8 cellular contexts compared by ENCODE assay signal in genomic region chr3:13484861-13485590, GRCh38. TPM values are rescaled to one million over a fixed set of nuclear protein-coding genes. Genes with fewer than 3 reads are reported as not detected.
A peak's percentile ranks its signal among the peaks of the same experiment; 100 is the strongest.
DNase-seq lines count a peak whose midpoint lies in the region; ATAC-seq, FAIRE-seq and TF ChIP-seq lines count a peak whose summit lies in the region.

No MANE protein-coding gene starts in this region.

- in situ Hi-C loops in HepG2 (cut with HindIII; ENCODE audit: extremely low pct_ligation_motif_present, low pct_unique_long_range_greater_than_20kb): no loop called here

- ATAC-seq in HepG2: peak; percentile 89
- ATAC-seq in GM21515 (IDR thresholded peaks at IDR 0.05; ENCODE audit: unreplicated experiment): no peak
- no peak for ATAC-seq in HG03097 (IDR thresholded peaks at IDR 0.05; ENCODE audit: low FRiP score, unreplicated experiment)
- no peak for ATAC-seq in HG02884 (IDR thresholded peaks at IDR 0.05; ENCODE audit: unreplicated experiment)

- no TSS peak for BruUV-seq in HepG2 (replicated peaks; lab: Mats Ljungman, UMichigan)

- H3K4me2 ChIP-seq in HepG2 (ENCODE audit: low read depth, low read length): peak overlapping the region; percentile 62

- POLR2A ChIA-PET in HepG2 (lab: Yijun Ruan, JAX): interaction anchor here (0.7 to 2.2 kb wide), 2 partner anchors 13 to 33 kb away, joined by 3 to 6 read pairs; no protein-coding TSS in a partner anchor

- TF ChIP-seq POLR2A in HepG2 (IDR thresholded peaks at IDR 0.05; ENCODE audit: insufficient read depth in 1 of 2, low read depth in 2 of 2, low read length in 2 of 2) (peak in 1 of 2 experiments; percentile 36; a peak in 1 of 4 replicates), vagina (IDR thresholded peaks at IDR 0.05) (no peak)

- DNase-seq in EL (peak; percentile 66), NCI-H2107 treated with DMSO at 0.1 percent for 48 hours (lab: John Stamatoyannopoulos, UW; ENCODE audit: unreplicated experiment) (peak; percentile 70), HepG2 (ENCODE audit: low spot score) (peak; percentile 80), vagina (ENCODE audit: extremely low spot score in 2 of 2) (no peak)
- DNase-seq in central memory CD4-positive, alpha-beta T cell: peak; percentile 19

- H3K4me1 ChIP-seq in HepG2 (ENCODE audit: insufficient read depth, low read length) (peaks cover 80% of the 10 kb centered on the region), vagina (peaks cover 53% of the 10 kb centered on the region)

- TF ChIP-seq CTCF in HepG2 (CRISPR knock-in tag; IDR thresholded peaks at IDR 0.05): no peak; the same call in 1 of the 2 replicates
- no peak for TF ChIP-seq CTCF in vagina (IDR thresholded peaks at IDR 0.05)

- 4% methylated on average over 6 of the region's 7 CpGs for WGBS in HepG2 (ENCODE audit: low lambda C conversion rate)

- no peak for TF ChIP-seq RAD21 in HepG2 (CRISPR knock-in tag; IDR thresholded peaks at IDR 0.05)

- H3K36me3 ChIP-seq in HepG2 (replicated peaks in 1 of 2; ENCODE audit: control insufficient read depth in 1 of 2, insufficient read depth in 2 of 2, low read length in 2 of 2): peaks cover 0 to 7% of the 10 kb centered on the region in 2 experiments; a peak in 1 of 5 replicates
- H3K36me3 ChIP-seq in vagina: peaks cover 0 to 9% of the 10 kb centered on the region in 2 donors

- intact Hi-C loops in HepG2 (cut with micrococcal nuclease; ENCODE audit: unreplicated experiment) (no loop called here), vagina (cut with DNase I) (no loop called here)

- H3K4me3 ChIP-seq in HepG2 (replicated peaks in 1 of 3; ENCODE audit: insufficient read depth in 1 of 3, low read depth in 2 of 3, low read length in 3 of 3): peak overlapping the region in 1 of 3 experiments; percentile 25; a peak in 1 of 6 replicates
- H3K4me3 ChIP-seq in vagina: no peak overlapping the region

- H3K9ac ChIP-seq in HepG2 (ENCODE audit: insufficient read depth, low read depth, low read length): peak overlapping the region; percentile 45

- no peaks in the 10 kb centered on the region for H4K20me1 ChIP-seq in HepG2 (ENCODE audit: insufficient read depth, low read length)

- TF ChIP-seq EP300 in HepG2 (IDR thresholded peaks at IDR 0.05; ENCODE audit: low read depth in 2 of 2, low read length in 2 of 2): no peak
- peak; percentile 60; the same call in 1 of the 2 replicates for TF ChIP-seq EP300 in HepG2 (CRISPR knock-in tag; IDR thresholded peaks at IDR 0.05; ENCODE audit: borderline replicate concordance)

- H3K27me3 ChIP-seq in HepG2 (ENCODE audit: control insufficient read depth in 1 of 2, insufficient read depth in 2 of 2, low read length in 2 of 2): no peaks in the 10 kb centered on the region
- no peaks in the 10 kb centered on the region for H3K27me3 ChIP-seq in vagina

- H3K79me2 ChIP-seq in HepG2 (ENCODE audit: insufficient read depth, low read length): peaks cover 2% of the 10 kb centered on the region

- H3K27ac ChIP-seq in HepG2 (ENCODE audit: extremely low read length, insufficient read depth, low read length) (peak overlapping the region; percentile 77), vagina (peak overlapping the region; percentile 37)

- FAIRE-seq in HepG2 (lab: Jason Lieb, UNC): peak; percentile 63

- H3K9me3 ChIP-seq in HepG2 (ENCODE audit: low read length) (no peaks in the 10 kb centered on the region), vagina (no peaks in the 10 kb centered on the region)

- H2AFZ ChIP-seq in HepG2 (ENCODE audit: low read length): no peak overlapping the region

- CTCF ChIA-PET in HepG2 (lab: Yijun Ruan, JAX; ENCODE audit: low intra/inter-chr PET ratio, low total read pairs): interaction anchor here (1.2 kb wide), 1 partner anchor 23 kb away, joined by 3 read pairs; no protein-coding TSS in a partner anchor

TF ChIP-seq in HepG2, 621 proteins besides CTCF, POLR2A, EP300 and RAD21 (continues in another document):
- TF ChIP-seq ZSCAN22 (CRISPR knock-in tag; IDR thresholded peaks at IDR 0.05) (no peak), HNF4G (IDR thresholded peaks at IDR 0.05; ENCODE audit: borderline replicate concordance, low read depth, low read length) (0 out of 2 replicates have a peak, but pooled peaks have one; percentile 17), HNF4G (CRISPR knock-in tag; IDR thresholded peaks at IDR 0.05; ENCODE audit: borderline replicate concordance, low read depth) (no peak; the same call in 1 of the 2 replicates), PRDM10 (CRISPR knock-in tag; IDR thresholded peaks at IDR 0.05; ENCODE audit: low read depth) (peak; percentile 85; the same call in 1 of the 2 replicates), GFI1 (CRISPR knock-in tag; IDR thresholded peaks at IDR 0.05; ENCODE audit: borderline replicate concordance) (peak; percentile 57; the same call in 1 of the 2 replicates), MLX (CRISPR knock-in tag; IDR thresholded peaks at IDR 0.05) (peak; percentile 77), CCDC6 (CRISPR knock-in tag; IDR thresholded peaks at IDR 0.05) (0 out of 2 replicates have a peak, but pooled peaks have one; percentile 63), FIP1L1 (IDR thresholded peaks at IDR 0.05; ENCODE audit: borderline replicate concordance, insufficient read depth, low read depth, low read length) (peak; percentile 55; the same call in 1 of the 2 replicates), MTA1 (CRISPR knock-in tag; IDR thresholded peaks at IDR 0.05; ENCODE audit: borderline replicate concordance) (peak; percentile 84; the same call in 1 of the 2 replicates), ZNF24 (IDR thresholded peaks at IDR 0.05) (no peak), ZMYM3 (CRISPR knock-in tag; IDR thresholded peaks at IDR 0.05) (peak; percentile 63; the same call in 1 of the 2 replicates), ZNF644 (CRISPR knock-in tag; IDR thresholded peaks at IDR 0.05; ENCODE audit: low read depth) (0 out of 2 replicates have a peak, but pooled peaks have one; percentile 8), ATF5 (CRISPR knock-in tag; IDR thresholded peaks at IDR 0.05; ENCODE audit: low read depth) (no peak)

RNA-seq across cellular contexts. Expression of gene HDAC11, which starts 4.9 kb away (rescaled TPM):
- total RNA-seq in HepG2 (2016; rRNA removed; fragmentation: Illumina TruSeq; extraction: Trizol): 10.5 and 13.7 TPM in 2 replicates
- total RNA-seq in HepG2 (2016; cell fraction: cytosol; rRNA removed; fragmentation: Illumina TruSeq; extraction: Trizol; ENCODE audit: low read depth): 4.0 and 4.5 TPM in 2 replicates
- 8.3 and 12.0 TPM in 2 replicates for total RNA-seq in HepG2 (2016; cell fraction: insoluble cytoplasmic fraction; rRNA removed; fragmentation: Illumina TruSeq; extraction: Trizol)
- 8.1 and 8.4 TPM in 2 replicates for total RNA-seq in HepG2 (2016; cell fraction: membrane; rRNA removed; fragmentation: Illumina TruSeq; extraction: Trizol)
- 5.7 and 8.2 TPM in 2 replicates for total RNA-seq in HepG2 (2016; cell fraction: nucleus; rRNA removed; fragmentation: Illumina TruSeq; extraction: Trizol)
- polyA plus RNA-seq in HepG2 (2011; rRNA removed): 33.1 and 49.7 TPM in 2 replicates
- polyA plus RNA-seq in HepG2 (2011; cell fraction: cytosol; rRNA removed): 45.0 and 52.1 TPM in 2 replicates
- polyA plus RNA-seq in HepG2 (2011; cell fraction: nucleus; rRNA removed): 54.1 and 56.2 TPM in 2 replicates
- polyA plus RNA-seq in HepG2 (2012): 51.6 and 55.6 TPM in 2 replicates
- polyA plus RNA-seq in HepG2 (2016; cell fraction: cytosol; fragmentation: Illumina TruSeq; extraction: Trizol; ENCODE audit: low read depth): 4.4 and 6.3 TPM in 2 replicates
- 9.3 and 10.5 TPM in 2 replicates for polyA plus RNA-seq in HepG2 (2016; cell fraction: insoluble cytoplasmic fraction; fragmentation: Illumina TruSeq; extraction: Trizol; ENCODE audit: low read depth)
- polyA plus RNA-seq in HepG2 (2016; cell fraction: membrane; fragmentation: Illumina TruSeq; extraction: Trizol; ENCODE audit: low read depth): 7.6 and 9.8 TPM in 2 replicates
- 10.6 and 11.8 TPM in 2 replicates for polyA plus RNA-seq in HepG2 (2016; cell fraction: nucleus; fragmentation: Illumina TruSeq; extraction: Trizol; ENCODE audit: insufficient read depth, low read depth)
- polyA minus RNA-seq in HepG2 (2011; rRNA and poly(A)+ RNA removed; ENCODE audit: low replicate concordance): 4.8 and 66.6 TPM in 2 replicates
- polyA minus RNA-seq in HepG2 (2011; cell fraction: cytosol; rRNA and poly(A)+ RNA removed): 29.4 and 31.1 TPM in 2 replicates
- 21.3 and 22.1 TPM in 2 replicates for polyA minus RNA-seq in HepG2 (2011; cell fraction: nucleus; rRNA and poly(A)+ RNA removed)
- total RNA-seq in vagina: 12.0 TPM

Comparison
In these comparisons a context has a peak if more than half of its experiments do, and no peak if none do; other contexts are left out.
1. DNase-seq: peak in EL (single experiment), NCI-H2107 treated with DMSO at 0.1 percent for 48 hours (single experiment), central memory CD4-positive, alpha-beta T cell (single experiment) and HepG2 (single experiment); none in vagina (0 of 2).